1 cellular context compared by ENCODE assay signal in genomic region chr16:3413730-3414379, GRCh38.
TF ChIP-seq lines count a peak whose summit lies in the region.

No MANE protein-coding gene starts in this region.

TF ChIP-seq in GM23338, 12 proteins besides CTCF, POLR2A, EP300 and RAD21 (continued from another document):
- TF ChIP-seq, protein P1, sequence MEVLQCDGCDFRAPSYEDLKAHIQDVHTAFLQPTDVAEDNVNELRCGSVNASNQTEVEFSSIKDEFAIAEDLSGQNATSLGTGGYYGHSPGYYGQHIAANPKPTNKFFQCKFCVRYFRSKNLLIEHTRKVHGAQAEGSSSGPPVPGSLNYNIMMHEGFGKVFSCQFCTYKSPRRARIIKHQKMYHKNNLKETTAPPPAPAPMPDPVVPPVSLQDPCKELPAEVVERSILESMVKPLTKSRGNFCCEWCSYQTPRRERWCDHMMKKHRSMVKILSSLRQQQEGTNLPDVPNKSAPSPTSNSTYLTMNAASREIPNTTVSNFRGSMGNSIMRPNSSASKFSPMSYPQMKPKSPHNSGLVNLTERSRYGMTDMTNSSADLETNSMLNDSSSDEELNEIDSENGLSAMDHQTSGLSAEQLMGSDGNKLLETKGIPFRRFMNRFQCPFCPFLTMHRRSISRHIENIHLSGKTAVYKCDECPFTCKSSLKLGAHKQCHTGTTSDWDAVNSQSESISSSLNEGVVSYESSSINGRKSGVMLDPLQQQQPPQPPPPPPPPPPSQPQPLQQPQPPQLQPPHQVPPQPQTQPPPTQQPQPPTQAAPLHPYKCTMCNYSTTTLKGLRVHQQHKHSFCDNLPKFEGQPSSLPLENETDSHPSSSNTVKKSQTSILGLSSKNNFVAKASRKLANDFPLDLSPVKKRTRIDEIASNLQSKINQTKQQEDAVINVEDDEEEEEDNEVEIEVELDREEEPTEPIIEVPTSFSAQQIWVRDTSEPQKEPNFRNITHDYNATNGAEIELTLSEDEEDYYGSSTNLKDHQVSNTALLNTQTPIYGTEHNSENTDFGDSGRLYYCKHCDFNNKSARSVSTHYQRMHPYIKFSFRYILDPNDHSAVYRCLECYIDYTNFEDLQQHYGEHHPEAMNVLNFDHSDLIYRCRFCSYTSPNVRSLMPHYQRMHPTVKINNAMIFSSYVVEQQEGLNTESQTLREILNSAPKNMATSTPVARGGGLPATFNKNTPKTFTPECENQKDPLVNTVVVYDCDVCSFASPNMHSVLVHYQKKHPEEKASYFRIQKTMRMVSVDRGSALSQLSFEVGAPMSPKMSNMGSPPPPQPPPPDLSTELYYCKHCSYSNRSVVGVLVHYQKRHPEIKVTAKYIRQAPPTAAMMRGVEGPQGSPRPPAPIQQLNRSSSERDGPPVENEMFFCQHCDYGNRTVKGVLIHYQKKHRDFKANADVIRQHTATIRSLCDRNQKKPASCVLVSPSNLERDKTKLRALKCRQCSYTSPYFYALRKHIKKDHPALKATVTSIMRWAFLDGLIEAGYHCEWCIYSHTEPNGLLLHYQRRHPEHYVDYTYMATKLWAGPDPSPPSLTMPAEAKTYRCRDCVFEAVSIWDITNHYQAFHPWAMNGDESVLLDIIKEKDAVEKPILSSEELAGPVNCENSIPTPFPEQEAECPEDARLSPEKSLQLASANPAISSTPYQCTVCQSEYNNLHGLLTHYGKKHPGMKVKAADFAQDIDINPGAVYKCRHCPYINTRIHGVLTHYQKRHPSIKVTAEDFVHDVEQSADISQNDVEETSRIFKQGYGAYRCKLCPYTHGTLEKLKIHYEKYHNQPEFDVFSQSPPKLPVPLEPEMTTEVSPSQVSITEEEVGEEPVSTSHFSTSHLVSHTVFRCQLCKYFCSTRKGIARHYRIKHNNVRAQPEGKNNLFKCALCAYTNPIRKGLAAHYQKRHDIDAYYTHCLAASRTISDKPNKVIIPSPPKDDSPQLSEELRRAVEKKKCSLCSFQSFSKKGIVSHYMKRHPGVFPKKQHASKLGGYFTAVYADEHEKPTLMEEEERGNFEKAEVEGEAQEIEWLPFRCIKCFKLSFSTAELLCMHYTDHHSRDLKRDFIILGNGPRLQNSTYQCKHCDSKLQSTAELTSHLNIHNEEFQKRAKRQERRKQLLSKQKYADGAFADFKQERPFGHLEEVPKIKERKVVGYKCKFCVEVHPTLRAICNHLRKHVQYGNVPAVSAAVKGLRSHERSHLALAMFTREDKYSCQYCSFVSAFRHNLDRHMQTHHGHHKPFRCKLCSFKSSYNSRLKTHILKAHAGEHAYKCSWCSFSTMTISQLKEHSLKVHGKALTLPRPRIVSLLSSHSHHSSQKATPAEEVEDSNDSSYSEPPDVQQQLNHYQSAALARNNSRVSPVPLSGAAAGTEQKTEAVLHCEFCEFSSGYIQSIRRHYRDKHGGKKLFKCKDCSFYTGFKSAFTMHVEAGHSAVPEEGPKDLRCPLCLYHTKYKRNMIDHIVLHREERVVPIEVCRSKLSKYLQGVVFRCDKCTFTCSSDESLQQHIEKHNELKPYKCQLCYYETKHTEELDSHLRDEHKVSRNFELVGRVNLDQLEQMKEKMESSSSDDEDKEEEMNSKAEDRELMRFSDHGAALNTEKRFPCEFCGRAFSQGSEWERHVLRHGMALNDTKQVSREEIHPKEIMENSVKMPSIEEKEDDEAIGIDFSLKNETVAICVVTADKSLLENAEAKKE (CRISPR knock-in tag; IDR thresholded peaks at IDR 0.05) = no peak
- TF ChIP-seq ZNF331 (CRISPR knock-in tag; IDR thresholded peaks at IDR 0.05; ENCODE audit: low read depth) = no peak
- TF ChIP-seq NANOG (IDR thresholded peaks at IDR 0.05; ENCODE audit: borderline replicate concordance) = no peak
- TF ChIP-seq ZNF114 (CRISPR knock-in tag; IDR thresholded peaks at IDR 0.05) = no peak
- no peak for TF ChIP-seq ETS1 (IDR thresholded peaks at IDR 0.05)
- TF ChIP-seq CREB1 (CRISPR knock-in tag; IDR thresholded peaks at IDR 0.05; ENCODE audit: low read depth) = no peak
- no peak for TF ChIP-seq REST (IDR thresholded peaks at IDR 0.05; ENCODE audit: unreplicated experiment)
